In genomic region chr6:36387440-36388303, GRCh38 we compare ENCODE assay signal across 8 cellular contexts. TPM values are rescaled to one million over a fixed set of nuclear protein-coding genes. Genes with fewer than 3 reads are reported as not detected.
A peak's percentile ranks its signal among the peaks of the same experiment; 100 is the strongest.
DNase-seq lines count a peak whose midpoint lies in the region; ATAC-seq and TF ChIP-seq lines count a peak whose summit lies in the region.

TSS of gene ETV7 (minus strand) at chr6:36387669. CDS start at chr6:36387541, 128 bp downstream.

- TF ChIP-seq CTCF in HL-60 (IDR thresholded peaks at IDR 0.05; ENCODE audit: insufficient read depth, low read length): no peak
- no peak for TF ChIP-seq CTCF in epithelial cell of proximal tubule (conservative IDR thresholded peaks at IDR 0.05; ENCODE audit: low read depth, low read length)

- no peaks in the 10 kb centered on the region for H3K9me3 Mint-ChIP-seq in activated CD4-positive, alpha-beta memory T cell treated with anti-CD3 and anti-CD28 coated beads, Interleukin-2, amount 10 ng/mL, durations not matched to agents 7 days and 5 days
- H3K9me3 Mint-ChIP-seq in naive B cell: no peaks in the 10 kb centered on the region

- H3K4me3 ChIP-seq in HL-60 (replicated peaks; ENCODE audit: insufficient read depth, low read length) (peak within 1 kb of the TSS; percentile 39), epithelial cell of proximal tubule (ENCODE audit: low read depth, low read length) (peak within 1 kb of the TSS; percentile 80)

- peak; percentile 58 to 61 for ATAC-seq in naive B cell (ENCODE audit: low read depth in 2 of 2)

- CTCF ChIA-PET in activated CD4-positive, alpha-beta memory T cell treated with anti-CD3 and anti-CD28 coated beads, Interleukin-2, amount 10 ng/mL, durations not matched to agents 7 days and 5 days (lab: Charles Lee): interaction anchor here (1.3 to 1.4 kb wide), 2 partner anchors 27 to 41 kb away, joined by 3 to 6 read pairs; no protein-coding TSS in a partner anchor

- H3K4me3 Mint-ChIP-seq in activated CD4-positive, alpha-beta memory T cell treated with anti-CD3 and anti-CD28 coated beads, Interleukin-2, amount 10 ng/mL, durations not matched to agents 7 days and 5 days: peak within 1 kb of the TSS; percentile 99
- H3K4me3 Mint-ChIP-seq in naive B cell: peak within 1 kb of the TSS; percentile 84 to 96 (median 90)

- H3K27ac ChIP-seq in HL-60 (replicated peaks): no peak within 1 kb of the TSS

- peaks cover 18% of the 10 kb centered on the region for H3K27me3 Mint-ChIP-seq in activated CD4-positive, alpha-beta memory T cell treated with anti-CD3 and anti-CD28 coated beads, Interleukin-2, amount 10 ng/mL, durations not matched to agents 7 days and 5 days
- peaks cover 29 to 52% (median 30%) of the 10 kb centered on the region in 3 donors for H3K27me3 Mint-ChIP-seq in naive B cell

- peaks cover 36% of the 10 kb centered on the region for H3K36me3 Mint-ChIP-seq in activated CD4-positive, alpha-beta memory T cell treated with anti-CD3 and anti-CD28 coated beads, Interleukin-2, amount 10 ng/mL, durations not matched to agents 7 days and 5 days (ENCODE audit: low read depth)
- H3K36me3 Mint-ChIP-seq in naive B cell: peaks cover 0 to 8% of the 10 kb centered on the region in 2 donors

- POLR2A ChIA-PET in activated CD4-positive, alpha-beta memory T cell treated with anti-CD3 and anti-CD28 coated beads, Interleukin-2, amount 10 ng/mL, durations not matched to agents 7 days and 5 days (lab: Charles Lee): interaction anchor here (0.5 to 2.3 kb wide), 8 partner anchors 9 to 355 kb away, joined by 3 to 12 read pairs (median 4); partner anchors contain the start of genes KCTD20 and PXT1

- H3K27me3 ChIP-seq in HL-60 (ENCODE audit: insufficient read depth, poor library complexity, severe bottlenecking): peaks cover 28% of the 10 kb centered on the region

- H3K27ac Mint-ChIP-seq in activated CD4-positive, alpha-beta memory T cell treated with anti-CD3 and anti-CD28 coated beads, Interleukin-2, amount 10 ng/mL, durations not matched to agents 7 days and 5 days: peak within 1 kb of the TSS; percentile 89
- peak within 1 kb of the TSS in 4 of 6 donors; percentile 5 to 69 (median 38) for H3K27ac Mint-ChIP-seq in naive B cell

- peaks cover 53% of the 10 kb centered on the region for H3K4me1 Mint-ChIP-seq in activated CD4-positive, alpha-beta memory T cell treated with anti-CD3 and anti-CD28 coated beads, Interleukin-2, amount 10 ng/mL, durations not matched to agents 7 days and 5 days
- H3K4me1 Mint-ChIP-seq in naive B cell: peaks cover 15 to 29% (median 17%) of the 10 kb centered on the region in 3 donors

- peak; percentile 50 for DNase-seq in AG08395 (ENCODE audit: low spot score)
- peak in 1 of 2 experiments; percentile 15 for DNase-seq in HL-60 (ENCODE audit: low read depth in 1 of 2, low spot score in 1 of 2)
- DNase-seq in activated CD4-positive, alpha-beta memory T cell treated with anti-CD3 and anti-CD28 coated beads, Interleukin-2, amount 10 ng/mL, durations not matched to agents 7 days and 5 days: peak; percentile 74
- no peak for DNase-seq in epithelial cell of proximal tubule (ENCODE audit: low read depth)
- DNase-seq in naive B cell: peak; percentile 3
- peak; percentile 7 for DNase-seq in stromal cell of bone marrow (ENCODE audit: low read depth)
- DNase-seq in KG1 (lab: John Stamatoyannopoulos, UW): no peak
- DNase-seq in NCI-H2081 treated with DMSO at 0.1 percent for 48 hours (lab: John Stamatoyannopoulos, UW): no peak

RNA-seq across cellular contexts. Expression of gene ETV7, which starts in this region (rescaled TPM):
- 10 to 100 TPM; 20.7 to 21.9 TPM for total RNA-seq in activated CD4-positive, alpha-beta memory T cell treated with anti-CD3 and anti-CD28 coated beads, Interleukin-2, amount 10 ng/mL, durations not matched to agents 7 days and 5 days
- total RNA-seq in epithelial cell of proximal tubule: 0.87 and 3.2 TPM in 2 replicates
- polyA plus RNA-seq in naive B cell (ENCODE audit: low read depth in 6 of 6): not detected

Comparison
In these comparisons a context has a peak if more than half of its experiments do, and no peak if none do; other contexts are left out.
1. Peak in DNase-seq and ATAC-seq in naive B cell; RNA of the gene not detected or under 1 TPM.
2. DNase-seq: peak in AG08395 (single experiment), activated CD4-positive, alpha-beta memory T cell treated with anti-CD3 and anti-CD28 coated beads, Interleukin-2, amount 10 ng/mL, durations not matched to agents 7 days and 5 days (single experiment) and stromal cell of bone marrow (single experiment); none in epithelial cell of proximal tubule (single experiment), KG1 (single experiment) and NCI-H2081 treated with DMSO at 0.1 percent for 48 hours (single experiment).